Comparison of ENCODE assay signal across 8 cellular contexts in genomic region chr2:9950521-9951271, GRCh38. TPM values are rescaled to one million over a fixed set of nuclear protein-coding genes. Genes with fewer than 3 reads are reported as not detected.
DNase-seq lines count a peak whose midpoint lies in the region; ATAC-seq and TF ChIP-seq lines count a peak whose summit lies in the region.

No MANE protein-coding gene starts in this region.

- H4K20me1 ChIP-seq in DOHH2 (ENCODE audit: control insufficient read depth, insufficient read depth, low read depth, low read length) = no peaks in the 10 kb centered on the region

- H3K27ac ChIP-seq in DOHH2 (ENCODE audit: low read depth, low read length) (no peak overlapping the region), WERI-Rb-1 (peak overlapping the region; percentile 83), tibial nerve (peak overlapping the region in 2 of 4 donors; percentile 47 to 61)
- H3K27ac ChIP-seq in effector memory CD4-positive, alpha-beta T cell (ENCODE audit: insufficient read depth, low read length, poor library complexity, severe bottlenecking) = no peak overlapping the region

- H3F3A ChIP-seq in DOHH2 (ENCODE audit: control insufficient read depth, insufficient read depth) = peaks cover 3% of the 10 kb centered on the region; the same call in 1 of the 2 replicates

- no peaks in the 10 kb centered on the region for H3K36me3 ChIP-seq in DOHH2 (ENCODE audit: control insufficient read depth, low read length)
- H3K36me3 ChIP-seq in WERI-Rb-1 = peaks cover 10% of the 10 kb centered on the region
- no peaks in the 10 kb centered on the region for H3K36me3 ChIP-seq in effector memory CD4-positive, alpha-beta T cell (ENCODE audit: control insufficient read depth, insufficient read depth, low read length)
- no peaks in the 10 kb centered on the region for H3K36me3 ChIP-seq in tibial nerve

- no peaks in the 10 kb centered on the region for H3K79me2 ChIP-seq in DOHH2 (ENCODE audit: control insufficient read depth, low read length)

- ATAC-seq in GM19395 (IDR thresholded peaks at IDR 0.05; ENCODE audit: unreplicated experiment) (peak; percentile 47), HG03521 (IDR thresholded peaks at IDR 0.05; ENCODE audit: unreplicated experiment) (peak; percentile 23)

- H3K4me2 ChIP-seq in DOHH2 (ENCODE audit: low read length) = peak overlapping the region; percentile 70

- TF ChIP-seq EP300 in tibial nerve (IDR thresholded peaks at IDR 0.05) = no peak

- H3K4me1 ChIP-seq in DOHH2 (ENCODE audit: control insufficient read depth, low read length) = peaks cover 20% of the 10 kb centered on the region
- no peaks in the 10 kb centered on the region for H3K4me1 ChIP-seq in effector memory CD4-positive, alpha-beta T cell (ENCODE audit: control insufficient read depth, insufficient read depth, low read length, poor library complexity, severe bottlenecking)
- peaks cover 0 to 15% (median 3%) of the 10 kb centered on the region in 4 donors for H3K4me1 ChIP-seq in tibial nerve

- WGBS in tibial nerve, 2 donors = 12 to 16% methylated on average over 47 to 49 of the region's 76 CpGs

- H3K9me3 ChIP-seq in DOHH2 (ENCODE audit: control insufficient read depth, insufficient read depth, low read length) (no peaks in the 10 kb centered on the region), WERI-Rb-1 (ENCODE audit: severe bottlenecking) (no peaks in the 10 kb centered on the region), tibial nerve (no peaks in the 10 kb centered on the region)
- H3K9me3 ChIP-seq in effector memory CD4-positive, alpha-beta T cell (ENCODE audit: control insufficient read depth, low read length) = no peaks in the 10 kb centered on the region

- no peak for TF ChIP-seq CTCF in DOHH2 (IDR thresholded peaks at IDR 0.05; ENCODE audit: low read depth, low read length, poor library complexity, severe bottlenecking)
- TF ChIP-seq CTCF in WERI-Rb-1 (IDR thresholded peaks at IDR 0.05; ENCODE audit: low read depth, low read length) = 0 out of 2 replicates have a peak, but pooled peaks have one; percentile 15
- TF ChIP-seq CTCF in tibial nerve (IDR thresholded peaks at IDR 0.05) = no peak

- peak; percentile 60 for DNase-seq in WERI-Rb-1
- DNase-seq in effector memory CD4-positive, alpha-beta T cell = peak in 2 of 3 donors; percentile 39 to 46
- DNase-seq in myocyte (ENCODE audit: low read depth) = peak; percentile 50
- no peak for DNase-seq in tibial nerve (ENCODE audit: low spot score in 2 of 2)
- DNase-seq in ureter (ENCODE audit: low spot score) = no peak

- H3K9me2 ChIP-seq in DOHH2 (replicated peaks; ENCODE audit: control insufficient read depth, low read length) = no peaks in the 10 kb centered on the region

- H3K4me3 ChIP-seq in DOHH2 (ENCODE audit: low read length) (peak overlapping the region; percentile 77), WERI-Rb-1 (ENCODE audit: low read depth, low read length) (peak overlapping the region; percentile 58), tibial nerve (peak overlapping the region; percentile 21 to 63 (median 56))
- peak overlapping the region; percentile 65 for H3K4me3 ChIP-seq in effector memory CD4-positive, alpha-beta T cell (ENCODE audit: insufficient read depth, low read depth, low read length, poor library complexity, severe bottlenecking)

- TF ChIP-seq POLR2A in tibial nerve (IDR thresholded peaks at IDR 0.05) = no peak

- peaks cover 24% of the 10 kb centered on the region for H3K27me3 ChIP-seq in DOHH2 (ENCODE audit: control insufficient read depth, low read length)
- no peaks in the 10 kb centered on the region for H3K27me3 ChIP-seq in WERI-Rb-1 (ENCODE audit: insufficient read depth, low read depth, severe bottlenecking)
- peaks cover 9% of the 10 kb centered on the region for H3K27me3 ChIP-seq in effector memory CD4-positive, alpha-beta T cell (replicated peaks; ENCODE audit: control insufficient read depth, insufficient read depth, low read length, poor library complexity, severe bottlenecking)
- no peaks in the 10 kb centered on the region for H3K27me3 ChIP-seq in tibial nerve

RNA-seq across cellular contexts. Expression of gene GRHL1, which starts 0.8 kb away (rescaled TPM):
- 0.47 and 1.4 TPM in 2 replicates for total RNA-seq in myocyte
- polyA plus RNA-seq in myocyte (2012) = 0.55 TPM
- 1 to 10 TPM in 2 of 4 donors, under 1 TPM in 1, not detected in 1; 0.66 to 4.2 (median 2.3) TPM for total RNA-seq in tibial nerve
- total RNA-seq in ureter = 61.6 TPM

Comparison
In these comparisons a context has a peak if more than half of its experiments do, and no peak if none do; other contexts are left out.
1. DNase-seq: peak in WERI-Rb-1 (single experiment), effector memory CD4-positive, alpha-beta T cell (2 of 3) and myocyte (single experiment); none in tibial nerve (0 of 2) and ureter (single experiment).
2. RNA of gene GRHL1, which starts 0.8 kb away (total RNA-seq): 61.6 TPM in ureter (single experiment); 0.66 to 4.2 TPM in tibial nerve and 0.47 to 1.4 TPM in myocyte; every median in the first group is over 10 times any median in the second.
3. Peak in every context shown above with its lines, with median percentiles within 50 percentile points of each other: H3K4me3 ChIP-seq.